In the genomic region with DNA sequence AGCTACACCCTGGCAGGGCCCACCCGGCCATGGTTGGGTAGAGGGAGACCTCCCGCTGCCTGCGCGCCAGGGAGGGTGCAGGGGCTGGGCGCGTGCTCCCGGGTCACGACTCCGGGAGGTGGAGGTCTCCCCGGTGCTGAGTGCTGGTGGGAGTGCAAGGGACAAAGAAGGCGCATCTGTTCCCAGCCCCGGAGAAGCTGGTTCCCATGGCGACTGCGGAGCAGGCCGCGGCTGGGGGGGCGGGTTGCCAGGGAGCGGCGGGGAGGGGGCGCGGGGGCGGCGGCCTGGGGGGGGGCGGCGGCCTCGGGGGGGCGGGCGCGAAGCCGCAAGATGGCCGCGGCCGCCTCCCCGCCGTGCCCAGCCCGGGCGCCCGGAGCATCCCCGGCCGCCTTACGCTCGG, we compare ENCODE assay signal across 8 cellular contexts. TPM values are rescaled to one million over a fixed set of nuclear protein-coding genes. Genes with fewer than 3 reads are reported as not detected.
A peak's percentile ranks its signal among the peaks of the same experiment; 100 is the strongest.
DNase-seq lines count a peak whose midpoint lies in the region; ATAC-seq and TF ChIP-seq lines count a peak whose summit lies in the region.

No MANE protein-coding gene starts in this region.

- TF ChIP-seq CTCF in BJ (IDR thresholded peaks at IDR 0.05; ENCODE audit: insufficient read depth, low read depth, low read length), result no peak
- no peak for TF ChIP-seq CTCF in neural progenitor cell (IDR thresholded peaks at IDR 0.05)

- no peak for ATAC-seq in GM21381 (IDR thresholded peaks at IDR 0.05; ENCODE audit: unreplicated experiment)
- ATAC-seq in GM18502 (IDR thresholded peaks at IDR 0.05; ENCODE audit: poor library complexity, unreplicated experiment), result no peak

- no peaks in the 10 kb centered on the region for H3K9me2 ChIP-seq in Karpas-422 (replicated peaks; ENCODE audit: insufficient read depth, low read length)

- POLR2A ChIA-PET in BJ (lab: Charles Lee), result no interaction called here

- H3K36me3 ChIP-seq in BJ (ENCODE audit: control insufficient read depth, insufficient read depth, low read length) (peaks cover 10% of the 10 kb centered on the region), Karpas-422 (ENCODE audit: insufficient read depth, low read length) (no peaks in the 10 kb centered on the region), neural progenitor cell (no peaks in the 10 kb centered on the region)

- peaks cover 29% of the 10 kb centered on the region for H3F3A ChIP-seq in neural progenitor cell (ENCODE audit: low read depth)

- H3K4me1 Mint-ChIP-seq in neural progenitor cell, result peaks cover 33% of the 10 kb centered on the region

- H3K4me1 ChIP-seq in Karpas-422 (ENCODE audit: low read length) (peaks cover 35% of the 10 kb centered on the region), neural progenitor cell (peaks cover 9% of the 10 kb centered on the region)

- DNase-seq in BJ (ENCODE audit: low read depth) (no peak), Karpas-422 (no peak), neural progenitor cell (ENCODE audit: low spot score) (peak; percentile 68), NOMO-1 treated with DMSO at 0.1 percent for 48 hours (lab: John Stamatoyannopoulos, UW; ENCODE audit: unreplicated experiment) (no peak)
- no peak for DNase-seq in stimulated activated CD4-positive, alpha-beta T cell treated with anti-CD3 and anti-CD28 coated beads, Interleukin-4, amount 100 ng/mL, for 4 hours

- H3K27me3 ChIP-seq in BJ (ENCODE audit: control insufficient read depth, insufficient read depth, low read length) (no peaks in the 10 kb centered on the region), Karpas-422 (ENCODE audit: low read length) (no peaks in the 10 kb centered on the region), neural progenitor cell (peaks cover 7% of the 10 kb centered on the region)

- CTCF ChIA-PET in BJ (lab: Yijun Ruan, JAX), result no interaction called here

- H3K27ac Mint-ChIP-seq in neural progenitor cell, result no peak overlapping the region

- H3K9ac ChIP-seq in Karpas-422 (ENCODE audit: low read length) (no peak overlapping the region), neural progenitor cell (no peak overlapping the region)

- no peaks in the 10 kb centered on the region for H3K9me3 Mint-ChIP-seq in neural progenitor cell

- H2AFZ ChIP-seq in Karpas-422 (ENCODE audit: low read length) (no peak overlapping the region), neural progenitor cell (replicated peaks) (no peak overlapping the region)

- peak overlapping the region; percentile 77 for H3K4me3 Mint-ChIP-seq in neural progenitor cell

- H3K27ac ChIP-seq in Karpas-422 (ENCODE audit: low read length) (no peak overlapping the region), cingulate gyrus (ENCODE audit: low read depth, low read length) (peak overlapping the region; percentile 77), neural progenitor cell (no peak overlapping the region)

- H3K79me2 ChIP-seq in Karpas-422 (ENCODE audit: low read length) (peaks cover 5% of the 10 kb centered on the region; the same call in 1 of the 2 replicates), neural progenitor cell (ENCODE audit: low read depth) (peaks cover 12% of the 10 kb centered on the region)

- H3K4me3 ChIP-seq in BJ (ENCODE audit: low read depth, low read length), result peak overlapping the region; percentile 90
- H3K4me3 ChIP-seq in Karpas-422 (ENCODE audit: low read length), result no peak overlapping the region
- H3K4me3 ChIP-seq in neural progenitor cell, result peak overlapping the region; percentile 75

- no peaks in the 10 kb centered on the region for H3K36me3 Mint-ChIP-seq in neural progenitor cell

- H3K9me3 ChIP-seq in Karpas-422 (ENCODE audit: low read length), result no peaks in the 10 kb centered on the region
- no peaks in the 10 kb centered on the region for H3K9me3 ChIP-seq in neural progenitor cell (ENCODE audit: low read depth)

- H4K20me1 ChIP-seq in Karpas-422 (ENCODE audit: insufficient read depth, low read depth, low read length), result no peaks in the 10 kb centered on the region
- H4K20me1 ChIP-seq in neural progenitor cell (ENCODE audit: low read depth), result peaks cover 11% of the 10 kb centered on the region

- H3K4me2 ChIP-seq in Karpas-422 (ENCODE audit: low read depth, low read length, poor library complexity, severe bottlenecking) (peak overlapping the region; percentile 87), neural progenitor cell (peak overlapping the region; percentile 89)

- H3K27me3 Mint-ChIP-seq in neural progenitor cell (ENCODE audit: insufficient read depth, low read depth), result peaks cover 15% of the 10 kb centered on the region

RNA-seq across cellular contexts. Expression of a gene that starts 1.2 kb away (rescaled TPM):
- polyA plus RNA-seq in BJ (2011; rRNA removed), result 0.97 and 1.6 TPM in 2 replicates
- polyA minus RNA-seq in BJ (2011; rRNA and poly(A)+ RNA removed), result 0.62 and 0.67 TPM in 2 replicates
- 1.6 and 4.1 TPM in 2 replicates for total RNA-seq in Karpas-422 (2014; rRNA removed; shearing (Covaris generic); ENCODE audit: low replicate concordance)
- total RNA-seq in neural progenitor cell (ENCODE audit: low replicate concordance), result 1.2 and 17.8 TPM in 2 replicates

RNA-seq across cellular contexts. Expression of a gene that starts 5.0 kb away (rescaled TPM):
- 57.9 and 65.1 TPM in 2 replicates for polyA plus RNA-seq in BJ (2011; rRNA removed)
- 29.1 and 30.1 TPM in 2 replicates for polyA minus RNA-seq in BJ (2011; rRNA and poly(A)+ RNA removed)
- 64.3 and 110 TPM in 2 replicates for total RNA-seq in Karpas-422 (2014; rRNA removed; shearing (Covaris generic); ENCODE audit: low replicate concordance)
- 7.1 and 52.0 TPM in 2 replicates for total RNA-seq in neural progenitor cell (ENCODE audit: low replicate concordance)

RNA-seq across cellular contexts. Expression of a gene that starts 11.8 kb away (rescaled TPM):
- polyA plus RNA-seq in BJ (2011; rRNA removed), result 6.9 and 8.4 TPM in 2 replicates
- 21.3 and 25.6 TPM in 2 replicates for polyA minus RNA-seq in BJ (2011; rRNA and poly(A)+ RNA removed)
- 21.4 and 40.5 TPM in 2 replicates for total RNA-seq in Karpas-422 (2014; rRNA removed; shearing (Covaris generic); ENCODE audit: low replicate concordance)
- 16.1 and 51.3 TPM in 2 replicates for total RNA-seq in neural progenitor cell (ENCODE audit: low replicate concordance)

RNA-seq across cellular contexts. Expression of a gene that starts 31.0 kb away (rescaled TPM):
- 26.3 and 33.6 TPM in 2 replicates for polyA plus RNA-seq in BJ (2011; rRNA removed)
- polyA minus RNA-seq in BJ (2011; rRNA and poly(A)+ RNA removed), result 38.3 and 48.2 TPM in 2 replicates
- total RNA-seq in Karpas-422 (2014; rRNA removed; shearing (Covaris generic); ENCODE audit: low replicate concordance), result 40.3 and 102 TPM in 2 replicates
- 27.4 and 67.3 TPM in 2 replicates for total RNA-seq in neural progenitor cell (ENCODE audit: low replicate concordance)

RNA-seq across cellular contexts. Expression of a gene that starts 32.6 kb away (rescaled TPM):
- polyA plus RNA-seq in BJ (2011; rRNA removed), result 342 and 372 TPM in 2 replicates
- 69.9 and 93.9 TPM in 2 replicates for polyA minus RNA-seq in BJ (2011; rRNA and poly(A)+ RNA removed)
- total RNA-seq in Karpas-422 (2014; rRNA removed; shearing (Covaris generic); ENCODE audit: low replicate concordance), result 141 and 291 TPM in 2 replicates
- total RNA-seq in neural progenitor cell (ENCODE audit: low replicate concordance), result 395 and 737 TPM in 2 replicates
